ENCODE assay signal across 7 cellular contexts in genomic region chr12:25557830-25558436, GRCh38. TPM values are rescaled to one million over a fixed set of nuclear protein-coding genes. Genes with fewer than 3 reads are reported as not detected.
DNase-seq lines count a peak whose midpoint lies in the region; ATAC-seq and FAIRE-seq lines count a peak whose summit lies in the region.

No MANE protein-coding gene starts in this region.

- peak; percentile 85 for DNase-seq in ELR (ENCODE audit: low read depth)
- DNase-seq in Jurkat, Clone E6-1 (ENCODE audit: low read depth, low spot score) = peak; percentile 40
- DNase-seq in iPS-NIHi7 (ENCODE audit: extremely low spot score) = peak; percentile 23
- DNase-seq in GM19238 (ENCODE audit: insufficient read length, low spot score) = no peak

- FAIRE-seq in TTC549 (lab: Jason Lieb, UNC) = peak; percentile 68

- no peak overlapping the region for H3K4me3 ChIP-seq in Jurkat, Clone E6-1 (ENCODE audit: low read length)

- ATAC-seq in HG03139 (IDR thresholded peaks at IDR 0.05; ENCODE audit: unreplicated experiment) (no peak), HG03442 (IDR thresholded peaks at IDR 0.05; ENCODE audit: unreplicated experiment) (no peak)

RNA-seq across cellular contexts. Expression of gene LMNTD1, which starts 4.8 kb away (rescaled TPM):
- polyA plus RNA-seq in Jurkat, Clone E6-1 (2012; ENCODE audit: insufficient read depth, insufficient read length) = not detected
